In genomic region chr16:88045820-88046303, GRCh38 we compare ENCODE assay signal across 11 cellular contexts.
DNase-seq lines count a peak whose midpoint lies in the region; ATAC-seq and TF ChIP-seq lines count a peak whose summit lies in the region.
"Had no signal": no experiment of that assay in that cellular context is flagged by ENCODE, and none has a peak within 500 bp of the region (broad histone marks: within the 10 kb centered on the region; RNA-seq: fewer than 3 reads in every experiment).

No MANE protein-coding gene starts in this region.

- intact Hi-C loops in colonic mucosa (cut with DNase I), result no loop called here
- intact Hi-C loops in activated CD8-positive, alpha-beta T cell treated with anti-CD3 and anti-CD28 coated beads for 36 hours (cut with micrococcal nuclease), result no loop called here

- H3K9me3 ChIP-seq in colonic mucosa, result no peaks in the 10 kb centered on the region

- no peaks in the 10 kb centered on the region for H3K4me1 ChIP-seq in colonic mucosa

- H3K9me3 Mint-ChIP-seq in activated CD8-positive, alpha-beta T cell treated with anti-CD3 and anti-CD28 coated beads for 36 hours, result no peaks in the 10 kb centered on the region

- H3K27ac Mint-ChIP-seq in activated CD8-positive, alpha-beta T cell treated with anti-CD3 and anti-CD28 coated beads for 36 hours, result no peak overlapping the region

- POLR2A ChIA-PET in activated CD8-positive, alpha-beta T cell treated with anti-CD3 and anti-CD28 coated beads for 36 hours (lab: Charles Lee), result no interaction called here

- peak; percentile 87 for DNase-seq in GM13976 (ENCODE audit: low spot score)
- DNase-seq in iPS-NIHi7 (ENCODE audit: extremely low spot score), result no peak
- DNase-seq in activated effector memory CD4-positive, alpha-beta T cell treated with Interleukin-2 at 50 U/mL for 16 hours, result no peak
- no peak for DNase-seq in colonic mucosa
- no peak for DNase-seq in activated CD8-positive, alpha-beta T cell treated with anti-CD3 and anti-CD28 coated beads for 36 hours
- DNase-seq: DND-41, PC-9, retina had no signal

- no peak overlapping the region for H3K4me3 ChIP-seq in colonic mucosa
- H3K4me3 ChIP-seq: PC-9 had no signal

- CTCF ChIA-PET in activated CD8-positive, alpha-beta T cell treated with anti-CD3 and anti-CD28 coated beads for 36 hours (lab: Charles Lee), result no interaction called here

- peak; percentile 67 for ATAC-seq in GM19467 (IDR thresholded peaks at IDR 0.05; ENCODE audit: unreplicated experiment)
- peak; percentile 71 for ATAC-seq in HG03108 (IDR thresholded peaks at IDR 0.05; ENCODE audit: unreplicated experiment)
- peak; percentile 72 for ATAC-seq in esophagus mucosa
- ATAC-seq in activated CD8-positive, alpha-beta T cell treated with anti-CD3 and anti-CD28 coated beads for 36 hours, result no peak

- no peak overlapping the region for H3K27ac ChIP-seq in colonic mucosa
- H3K27ac ChIP-seq: PC-9 had no signal

- no peak overlapping the region for H3K9ac ChIP-seq in colonic mucosa (ENCODE audit: low read depth in 2 of 2, low read length in 2 of 2)

- peaks cover 15% of the 10 kb centered on the region for H3K36me3 Mint-ChIP-seq in activated CD8-positive, alpha-beta T cell treated with anti-CD3 and anti-CD28 coated beads for 36 hours (ENCODE audit: low read depth)

- TF ChIP-seq CTCF in GM13976 (IDR thresholded peaks at IDR 0.05; ENCODE audit: borderline replicate concordance, control extremely low read depth, extremely low read depth, insufficient read depth, missing control alignments) (no peak), colonic mucosa (IDR thresholded peaks at IDR 0.05) (no peak)
- no peak for TF ChIP-seq CTCF in activated CD8-positive, alpha-beta T cell treated with anti-CD3 and anti-CD28 coated beads for 36 hours (IDR thresholded peaks at IDR 0.05)

- no peaks in the 10 kb centered on the region for H3K27me3 Mint-ChIP-seq in activated CD8-positive, alpha-beta T cell treated with anti-CD3 and anti-CD28 coated beads for 36 hours

- no peaks in the 10 kb centered on the region for H3K4me1 Mint-ChIP-seq in activated CD8-positive, alpha-beta T cell treated with anti-CD3 and anti-CD28 coated beads for 36 hours (ENCODE audit: low read depth)

- H3K36me3 ChIP-seq in colonic mucosa, result no peaks in the 10 kb centered on the region

- no peaks in the 10 kb centered on the region for H3K27me3 ChIP-seq in colonic mucosa

- in situ Hi-C loops in GM13976 (cut with MboI; ENCODE audit: low sequenced_read_pairs, unreplicated experiment), result no loop called here

- H3K4me3 Mint-ChIP-seq in activated CD8-positive, alpha-beta T cell treated with anti-CD3 and anti-CD28 coated beads for 36 hours, result no peak overlapping the region
